ENCODE assay signal across 1 cellular context in the genomic region with DNA sequence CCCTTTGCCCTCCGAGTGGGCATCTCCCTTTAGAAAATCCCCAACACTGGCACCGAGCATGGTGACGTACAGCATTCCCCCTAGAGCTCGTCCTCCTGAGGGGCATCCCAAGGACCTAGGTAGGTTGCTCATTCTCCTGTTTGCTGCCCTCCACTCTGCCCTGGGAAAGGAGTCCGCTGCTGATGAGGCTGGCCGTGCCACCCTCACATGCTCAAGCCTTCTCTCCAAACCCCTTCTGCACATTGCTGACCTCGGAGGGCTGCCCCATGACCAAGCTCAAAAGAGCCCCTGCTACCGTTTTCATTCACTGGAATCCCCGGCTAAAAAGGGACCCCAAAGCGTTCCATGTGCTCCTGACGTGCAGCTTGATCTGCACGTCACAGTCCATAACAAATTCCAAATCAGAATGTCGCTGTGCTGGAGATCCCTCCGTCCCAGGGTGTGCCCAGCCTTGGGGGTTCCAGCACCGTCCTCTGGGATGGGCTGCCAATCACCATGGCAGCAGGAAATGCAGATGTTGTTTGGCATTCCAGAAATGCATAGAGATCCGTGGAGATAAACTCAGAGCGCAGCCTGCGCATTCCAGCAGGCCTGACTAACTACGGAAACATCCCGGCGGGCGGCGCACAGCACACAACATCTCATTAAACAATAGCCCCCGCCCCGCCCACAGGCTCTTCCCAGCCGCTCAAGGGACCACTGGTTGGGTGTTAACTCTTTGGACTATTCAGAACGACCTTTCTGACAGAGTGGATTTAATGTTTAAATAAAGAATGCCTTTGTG.
TF ChIP-seq lines count a peak whose summit lies in the region.

No MANE protein-coding gene starts in this region.

TF ChIP-seq in HepG2, 621 proteins besides CTCF, POLR2A, EP300 and RAD21 (continues in another document):
- no peak for TF ChIP-seq ZNF484 (CRISPR knock-in tag; IDR thresholded peaks at IDR 0.05; ENCODE audit: borderline replicate concordance, low read depth)
- TF ChIP-seq TEAD3 (CRISPR knock-in tag; optimal IDR thresholded peaks at IDR 0.05; ENCODE audit: borderline replicate concordance), result peak; percentile 100
- TF ChIP-seq, protein P1, sequence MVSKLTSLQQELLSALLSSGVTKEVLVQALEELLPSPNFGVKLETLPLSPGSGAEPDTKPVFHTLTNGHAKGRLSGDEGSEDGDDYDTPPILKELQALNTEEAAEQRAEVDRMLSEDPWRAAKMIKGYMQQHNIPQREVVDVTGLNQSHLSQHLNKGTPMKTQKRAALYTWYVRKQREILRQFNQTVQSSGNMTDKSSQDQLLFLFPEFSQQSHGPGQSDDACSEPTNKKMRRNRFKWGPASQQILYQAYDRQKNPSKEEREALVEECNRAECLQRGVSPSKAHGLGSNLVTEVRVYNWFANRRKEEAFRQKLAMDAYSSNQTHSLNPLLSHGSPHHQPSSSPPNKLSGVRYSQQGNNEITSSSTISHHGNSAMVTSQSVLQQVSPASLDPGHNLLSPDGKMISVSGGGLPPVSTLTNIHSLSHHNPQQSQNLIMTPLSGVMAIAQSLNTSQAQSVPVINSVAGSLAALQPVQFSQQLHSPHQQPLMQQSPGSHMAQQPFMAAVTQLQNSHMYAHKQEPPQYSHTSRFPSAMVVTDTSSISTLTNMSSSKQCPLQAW (CRISPR knock-in tag; IDR thresholded peaks at IDR 0.05), result peak; percentile 73
- TF ChIP-seq, protein P2, sequence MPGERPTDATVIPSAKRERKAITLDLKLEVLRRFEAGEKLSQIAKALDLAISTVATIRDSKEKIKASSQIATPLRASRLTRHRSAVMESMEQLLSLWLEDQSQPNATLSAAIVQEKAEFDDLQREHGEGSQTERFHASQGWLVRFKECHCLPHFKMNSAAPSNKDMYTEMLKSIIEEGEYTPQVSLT (CRISPR knock-in tag; IDR thresholded peaks at IDR 0.05; ENCODE audit: borderline replicate concordance, low read depth), result no peak
- TF ChIP-seq ZNF792 (CRISPR knock-in tag; IDR thresholded peaks at IDR 0.05), result 0 out of 2 replicates have a peak, but pooled peaks have one; percentile 33
- TF ChIP-seq SAP130 (CRISPR knock-in tag; IDR thresholded peaks at IDR 0.05; ENCODE audit: low read depth), result peak; percentile 84; the same call in 1 of the 2 replicates
- no peak for TF ChIP-seq POLR2AphosphoS2 (IDR thresholded peaks at IDR 0.05; ENCODE audit: low read depth, low read length)
- peak; percentile 85 for TF ChIP-seq MEIS2 (CRISPR knock-in tag; IDR thresholded peaks at IDR 0.05)
- TF ChIP-seq, protein P3, sequence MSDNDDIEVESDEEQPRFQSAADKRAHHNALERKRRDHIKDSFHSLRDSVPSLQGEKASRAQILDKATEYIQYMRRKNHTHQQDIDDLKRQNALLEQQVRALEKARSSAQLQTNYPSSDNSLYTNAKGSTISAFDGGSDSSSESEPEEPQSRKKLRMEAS (IDR thresholded peaks at IDR 0.05), result peak; percentile 46; the same call in 1 of the 2 replicates
- 0 out of 2 replicates have a peak, but pooled peaks have one; percentile 8 for TF ChIP-seq EED (CRISPR knock-in tag; IDR thresholded peaks at IDR 0.05)
- TF ChIP-seq HDAC2 (CRISPR knock-in tag; IDR thresholded peaks at IDR 0.05), result peak; percentile 94
- TF ChIP-seq BORCS8-MEF2B (CRISPR knock-in tag; IDR thresholded peaks at IDR 0.05), result peak; percentile 29; the same call in 1 of the 2 replicates
- peak; percentile 79; the same call in 1 of the 2 replicates for TF ChIP-seq ZFP36L1 (CRISPR knock-in tag; IDR thresholded peaks at IDR 0.05)
- TF ChIP-seq ZNF556 (CRISPR knock-in tag; IDR thresholded peaks at IDR 0.05; ENCODE audit: borderline replicate concordance), result peak; percentile 47; the same call in 1 of the 2 replicates
- peak; percentile 64; the same call in 1 of the 2 replicates for TF ChIP-seq ZNF772 (CRISPR knock-in tag; IDR thresholded peaks at IDR 0.05)
- TF ChIP-seq, protein P4, sequence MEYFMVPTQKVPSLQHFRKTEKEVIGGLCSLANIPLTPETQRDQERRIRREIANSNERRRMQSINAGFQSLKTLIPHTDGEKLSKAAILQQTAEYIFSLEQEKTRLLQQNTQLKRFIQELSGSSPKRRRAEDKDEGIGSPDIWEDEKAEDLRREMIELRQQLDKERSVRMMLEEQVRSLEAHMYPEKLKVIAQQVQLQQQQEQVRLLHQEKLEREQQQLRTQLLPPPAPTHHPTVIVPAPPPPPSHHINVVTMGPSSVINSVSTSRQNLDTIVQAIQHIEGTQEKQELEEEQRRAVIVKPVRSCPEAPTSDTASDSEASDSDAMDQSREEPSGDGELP (IDR thresholded peaks at IDR 0.05; ENCODE audit: borderline replicate concordance, low read depth), result peak; percentile 69; the same call in 1 of the 2 replicates
- TF ChIP-seq SIX1 (CRISPR knock-in tag; IDR thresholded peaks at IDR 0.05; ENCODE audit: borderline replicate concordance), result peak; percentile 62; the same call in 1 of the 2 replicates
- 0 out of 2 replicates have a peak, but pooled peaks have one; percentile 37 for TF ChIP-seq PITX1 (CRISPR knock-in tag; IDR thresholded peaks at IDR 0.05)
- TF ChIP-seq, protein P5, sequence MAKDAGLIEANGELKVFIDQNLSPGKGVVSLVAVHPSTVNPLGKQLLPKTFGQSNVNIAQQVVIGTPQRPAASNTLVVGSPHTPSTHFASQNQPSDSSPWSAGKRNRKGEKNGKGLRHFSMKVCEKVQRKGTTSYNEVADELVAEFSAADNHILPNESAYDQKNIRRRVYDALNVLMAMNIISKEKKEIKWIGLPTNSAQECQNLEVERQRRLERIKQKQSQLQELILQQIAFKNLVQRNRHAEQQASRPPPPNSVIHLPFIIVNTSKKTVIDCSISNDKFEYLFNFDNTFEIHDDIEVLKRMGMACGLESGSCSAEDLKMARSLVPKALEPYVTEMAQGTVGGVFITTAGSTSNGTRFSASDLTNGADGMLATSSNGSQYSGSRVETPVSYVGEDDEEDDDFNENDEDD (CRISPR knock-in tag; IDR thresholded peaks at IDR 0.05; ENCODE audit: borderline replicate concordance), result no peak
- TF ChIP-seq FOXK2 (IDR thresholded peaks at IDR 0.05), result peak; percentile 64; the same call in 1 of the 2 replicates
- TF ChIP-seq ZNF577 (CRISPR knock-in tag; IDR thresholded peaks at IDR 0.05; ENCODE audit: borderline replicate concordance, low read depth), result no peak
- TF ChIP-seq, protein P6, sequence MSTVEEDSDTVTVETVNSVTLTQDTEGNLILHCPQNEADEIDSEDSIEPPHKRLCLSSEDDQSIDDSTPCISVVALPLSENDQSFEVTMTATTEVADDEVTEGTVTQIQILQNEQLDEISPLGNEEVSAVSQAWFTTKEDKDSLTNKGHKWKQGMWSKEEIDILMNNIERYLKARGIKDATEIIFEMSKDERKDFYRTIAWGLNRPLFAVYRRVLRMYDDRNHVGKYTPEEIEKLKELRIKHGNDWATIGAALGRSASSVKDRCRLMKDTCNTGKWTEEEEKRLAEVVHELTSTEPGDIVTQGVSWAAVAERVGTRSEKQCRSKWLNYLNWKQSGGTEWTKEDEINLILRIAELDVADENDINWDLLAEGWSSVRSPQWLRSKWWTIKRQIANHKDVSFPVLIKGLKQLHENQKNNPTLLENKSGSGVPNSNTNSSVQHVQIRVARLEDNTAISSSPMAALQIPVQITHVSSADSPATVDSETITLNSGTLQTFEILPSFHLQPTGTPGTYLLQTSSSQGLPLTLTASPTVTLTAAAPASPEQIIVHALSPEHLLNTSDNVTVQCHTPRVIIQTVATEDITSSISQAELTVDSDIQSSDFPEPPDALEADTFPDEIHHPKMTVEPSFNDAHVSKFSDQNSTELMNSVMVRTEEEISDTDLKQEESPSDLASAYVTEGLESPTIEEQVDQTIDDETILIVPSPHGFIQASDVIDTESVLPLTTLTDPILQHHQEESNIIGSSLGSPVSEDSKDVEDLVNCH (CRISPR knock-in tag; IDR thresholded peaks at IDR 0.05), result no peak
- no peak for TF ChIP-seq KDM5A (IDR thresholded peaks at IDR 0.05; ENCODE audit: borderline replicate concordance, low read length)
- 0 out of 2 replicates have a peak, but pooled peaks have one; percentile 14 for TF ChIP-seq SIX4 (CRISPR knock-in tag; IDR thresholded peaks at IDR 0.05)
- peak; percentile 43; the same call in 1 of the 2 replicates for TF ChIP-seq AKAP8 (CRISPR knock-in tag; IDR thresholded peaks at IDR 0.05)
- TF ChIP-seq ZNF121 (CRISPR knock-in tag; IDR thresholded peaks at IDR 0.05), result no peak
- TF ChIP-seq, protein P7, sequence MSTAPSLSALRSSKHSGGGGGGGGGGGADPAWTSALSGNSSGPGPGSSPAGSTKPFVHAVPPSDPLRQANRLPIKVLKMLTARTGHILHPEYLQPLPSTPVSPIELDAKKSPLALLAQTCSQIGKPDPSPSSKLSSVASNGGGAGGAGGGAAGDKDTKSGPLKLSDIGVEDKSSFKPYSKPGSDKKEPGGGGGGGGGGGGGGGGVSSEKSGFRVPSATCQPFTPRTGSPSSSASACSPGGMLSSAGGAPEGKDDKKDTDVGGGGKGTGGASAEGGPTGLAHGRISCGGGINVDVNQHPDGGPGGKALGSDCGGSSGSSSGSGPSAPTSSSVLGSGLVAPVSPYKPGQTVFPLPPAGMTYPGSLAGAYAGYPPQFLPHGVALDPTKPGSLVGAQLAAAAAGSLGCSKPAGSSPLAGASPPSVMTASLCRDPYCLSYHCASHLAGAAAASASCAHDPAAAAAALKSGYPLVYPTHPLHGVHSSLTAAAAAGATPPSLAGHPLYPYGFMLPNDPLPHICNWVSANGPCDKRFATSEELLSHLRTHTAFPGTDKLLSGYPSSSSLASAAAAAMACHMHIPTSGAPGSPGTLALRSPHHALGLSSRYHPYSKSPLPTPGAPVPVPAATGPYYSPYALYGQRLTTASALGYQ (CRISPR knock-in tag; IDR thresholded peaks at IDR 0.05), result peak; percentile 90
- TF ChIP-seq GATAD2A (CRISPR knock-in tag; IDR thresholded peaks at IDR 0.05), result peak; percentile 68
- TF ChIP-seq SMARCE1 (IDR thresholded peaks at IDR 0.05; ENCODE audit: borderline replicate concordance), result no peak
- 0 out of 2 replicates have a peak, but pooled peaks have one; percentile 39 for TF ChIP-seq DNMT3B (CRISPR knock-in tag; conservative IDR thresholded peaks at IDR 0.05)
- TF ChIP-seq NR2C2 (CRISPR knock-in tag; IDR thresholded peaks at IDR 0.05; ENCODE audit: borderline replicate concordance), result no peak
- 0 out of 2 replicates have a peak, but pooled peaks have one; percentile 3 for TF ChIP-seq ZNF598 (CRISPR knock-in tag; IDR thresholded peaks at IDR 0.05; ENCODE audit: borderline replicate concordance)
- TF ChIP-seq ZFX (CRISPR knock-in tag; IDR thresholded peaks at IDR 0.05; ENCODE audit: low read depth), result peak; percentile 41; the same call in 1 of the 2 replicates
- TF ChIP-seq ZFY (CRISPR knock-in tag; IDR thresholded peaks at IDR 0.05), result peak; percentile 32; the same call in 1 of the 2 replicates
- TF ChIP-seq, protein P8, sequence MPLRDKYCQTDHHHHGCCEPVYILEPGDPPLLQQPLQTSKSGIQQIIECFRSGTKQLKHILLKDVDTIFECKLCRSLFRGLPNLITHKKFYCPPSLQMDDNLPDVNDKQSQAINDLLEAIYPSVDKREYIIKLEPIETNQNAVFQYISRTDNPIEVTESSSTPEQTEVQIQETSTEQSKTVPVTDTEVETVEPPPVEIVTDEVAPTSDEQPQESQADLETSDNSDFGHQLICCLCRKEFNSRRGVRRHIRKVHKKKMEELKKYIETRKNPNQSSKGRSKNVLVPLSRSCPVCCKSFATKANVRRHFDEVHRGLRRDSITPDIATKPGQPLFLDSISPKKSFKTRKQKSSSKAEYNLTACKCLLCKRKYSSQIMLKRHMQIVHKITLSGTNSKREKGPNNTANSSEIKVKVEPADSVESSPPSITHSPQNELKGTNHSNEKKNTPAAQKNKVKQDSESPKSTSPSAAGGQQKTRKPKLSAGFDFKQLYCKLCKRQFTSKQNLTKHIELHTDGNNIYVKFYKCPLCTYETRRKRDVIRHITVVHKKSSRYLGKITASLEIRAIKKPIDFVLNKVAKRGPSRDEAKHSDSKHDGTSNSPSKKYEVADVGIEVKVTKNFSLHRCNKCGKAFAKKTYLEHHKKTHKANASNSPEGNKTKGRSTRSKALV (CRISPR knock-in tag; IDR thresholded peaks at IDR 0.05), result peak; percentile 95
- TF ChIP-seq, protein P9, sequence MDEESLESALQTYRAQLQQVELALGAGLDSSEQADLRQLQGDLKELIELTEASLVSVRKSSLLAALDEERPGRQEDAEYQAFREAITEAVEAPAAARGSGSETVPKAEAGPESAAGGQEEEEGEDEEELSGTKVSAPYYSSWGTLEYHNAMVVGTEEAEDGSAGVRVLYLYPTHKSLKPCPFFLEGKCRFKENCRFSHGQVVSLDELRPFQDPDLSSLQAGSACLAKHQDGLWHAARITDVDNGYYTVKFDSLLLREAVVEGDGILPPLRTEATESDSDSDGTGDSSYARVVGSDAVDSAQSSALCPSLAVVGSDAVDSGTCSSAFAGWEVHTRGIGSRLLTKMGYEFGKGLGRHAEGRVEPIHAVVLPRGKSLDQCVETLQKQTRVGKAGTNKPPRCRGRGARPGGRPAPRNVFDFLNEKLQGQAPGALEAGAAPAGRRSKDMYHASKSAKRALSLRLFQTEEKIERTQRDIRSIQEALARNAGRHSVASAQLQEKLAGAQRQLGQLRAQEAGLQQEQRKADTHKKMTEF (CRISPR knock-in tag; IDR thresholded peaks at IDR 0.05), result peak; percentile 86
- 0 out of 4 replicates have a peak, but pooled peaks of 1 of the 2 experiments have one; percentile 13 for TF ChIP-seq MAFK (conservative IDR thresholded peaks at IDR 0.05 in 1 of 2, IDR thresholded peaks at IDR 0.05 in 1 of 2; ENCODE audit: low read length in 2 of 2)
- TF ChIP-seq SOX13 (IDR thresholded peaks at IDR 0.05), result peak; percentile 88
- TF ChIP-seq SOX13 (CRISPR knock-in tag; conservative IDR thresholded peaks at IDR 0.05 in 1 of 2, IDR thresholded peaks at IDR 0.05 in 1 of 2), result peak in 1 of 2 experiments; percentile 97; a peak in 2 of 4 replicates
- peak; percentile 62; the same call in 1 of the 2 replicates for TF ChIP-seq ZNF83 (CRISPR knock-in tag; IDR thresholded peaks at IDR 0.05; ENCODE audit: borderline replicate concordance)
- no peak for TF ChIP-seq MAFF (IDR thresholded peaks at IDR 0.05; ENCODE audit: low read depth, low read length)
